ENCODE assay signal across 9 cellular contexts in genomic region chr13:91797567-91797966, GRCh38.
"Had no signal": no experiment of that assay in that cellular context is flagged by ENCODE, and none has a peak within 500 bp of the region (broad histone marks: within the 10 kb centered on the region; RNA-seq: fewer than 3 reads in every experiment).

No MANE protein-coding gene starts in this region.

- H2AFZ ChIP-seq: GM23248 had no signal

- H3K4me3 ChIP-seq: GM23248, HAP-1 had no signal

- H3K27ac ChIP-seq: GM23248, HL-60 had no signal

- H3K4me3 Mint-ChIP-seq: HFFc6 had no signal

- H3K36me3 ChIP-seq: HAP-1 had no signal

- H3K9ac ChIP-seq: GM23248 had no signal

- H3K36me3 Mint-ChIP-seq: IgD-negative memory B cell had no signal

- DNase-seq: GM23248, GOT3, H7, HFFc6 had no signal

- H3K27ac Mint-ChIP-seq: HFFc6, IgD-negative memory B cell had no signal

- H3K27me3 Mint-ChIP-seq: IgD-negative memory B cell had no signal

- ATAC-seq: HCT116, HepG2 had no signal
